In the genomic region with DNA sequence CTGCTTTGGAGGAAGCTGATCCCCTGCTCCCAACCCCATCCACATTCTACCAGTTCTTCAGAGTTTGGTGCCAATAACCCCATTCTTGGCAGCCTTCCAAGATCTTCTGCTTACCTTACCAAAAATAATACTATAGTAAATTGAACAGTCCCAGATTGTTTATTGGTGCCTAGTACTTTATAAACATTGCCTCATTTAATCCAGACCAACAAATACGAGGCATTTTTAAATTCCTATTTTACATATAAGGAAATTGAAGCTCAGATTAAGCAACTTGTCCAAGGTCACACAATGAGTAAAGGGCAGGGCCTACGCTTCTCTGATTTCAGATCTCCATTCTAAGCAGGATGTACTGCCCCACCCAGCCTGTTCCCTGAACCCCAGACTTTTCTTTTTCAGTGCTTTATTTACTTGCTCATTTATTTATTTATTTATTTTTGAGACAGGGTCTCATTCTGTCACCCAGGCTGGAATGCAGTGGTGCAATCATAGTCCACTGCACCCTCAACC, we compare ENCODE assay signal across 19 cellular contexts. TPM values are rescaled to one million over a fixed set of nuclear protein-coding genes. Genes with fewer than 3 reads are reported as not detected.
DNase-seq lines count a peak whose midpoint lies in the region; ATAC-seq and TF ChIP-seq lines count a peak whose summit lies in the region.
"Had no signal": no experiment of that assay in that cellular context is flagged by ENCODE, and none has a peak within 500 bp of the region (broad histone marks: within the 10 kb centered on the region; RNA-seq: fewer than 3 reads in every experiment).

No MANE protein-coding gene starts in this region.

- no peaks in the 10 kb centered on the region for H3K27me3 ChIP-seq in colonic mucosa
- H3K27me3 ChIP-seq: Peyer's patch, uterus had no signal

- no peak overlapping the region for H3K4me3 ChIP-seq in colonic mucosa
- H3K4me3 ChIP-seq: Peyer's patch, smooth muscle cell, uterus had no signal

- no peak for ATAC-seq in HG03045 (IDR thresholded peaks at IDR 0.05; ENCODE audit: unreplicated experiment)

- peak; percentile 57 for DNase-seq in COLO668 (lab: John Stamatoyannopoulos, UW; ENCODE audit: unreplicated experiment)
- DNase-seq in NCI-H1417 (lab: John Stamatoyannopoulos, UW) = peak; percentile 36 to 85 (median 50)
- DNase-seq in NCI-H510A treated with DMSO at 0.1 percent for 48 hours (lab: John Stamatoyannopoulos, UW) = peak; percentile 52
- peak; percentile 56 for DNase-seq in colonic mucosa
- no peak for DNase-seq in activated T-helper 1 cell treated with anti-CD3 and anti-CD28 coated beads, Interleukin-12 subunit alpha, Interleukin-12 subunit beta, Interleukin-2, Interleukin-4 antibody, amounts not matched to agents 30 ng/mL and 10 ng/mL and 1 ng/mL, durations not matched to agents 14 hours and 24 hours and 36 hours (ENCODE audit: low spot score)
- DNase-seq in occipital lobe (lab: John Stamatoyannopoulos, UW) = no peak
- no peak for DNase-seq in activated CD4-positive, alpha-beta T cell treated with anti-CD3 and anti-CD28 coated beads, Interleukin-2, amount 50 U/mL, for 48 hours
- DNase-seq: activated naive CD4-positive, alpha-beta T cell treated with Interleukin-2 at 50 U/mL for 16 hours; AML-193; NCI-H226; stimulated activated naive CD4-positive, alpha-beta T cell; SW 1271; uterus had no signal

- H3K9ac ChIP-seq in colonic mucosa (ENCODE audit: low read depth in 2 of 2, low read length in 2 of 2) = no peak overlapping the region

- no peaks in the 10 kb centered on the region for H3K9me3 Mint-ChIP-seq in activated T-helper 1 cell treated with anti-CD3 and anti-CD28 coated beads, Interleukin-12 subunit alpha, Interleukin-12 subunit beta, Interleukin-2, Interleukin-4 antibody, amounts not matched to agents 30 ng/mL and 10 ng/mL and 1 ng/mL, durations not matched to agents 14 hours and 24 hours and 36 hours
- H3K9me3 Mint-ChIP-seq: H9, IgD-negative memory B cell had no signal

- H3K9me3 ChIP-seq in colonic mucosa = no peaks in the 10 kb centered on the region
- H3K9me3 ChIP-seq: Peyer's patch, uterus had no signal

- H3K27ac Mint-ChIP-seq in activated T-helper 1 cell treated with anti-CD3 and anti-CD28 coated beads, Interleukin-12 subunit alpha, Interleukin-12 subunit beta, Interleukin-2, Interleukin-4 antibody, amounts not matched to agents 30 ng/mL and 10 ng/mL and 1 ng/mL, durations not matched to agents 14 hours and 24 hours and 36 hours = no peak overlapping the region
- H3K27ac Mint-ChIP-seq: H9, IgD-negative memory B cell had no signal

- intact Hi-C loops in colonic mucosa (cut with DNase I) = no loop called here
- intact Hi-C loops in activated T-helper 1 cell treated with anti-CD3 and anti-CD28 coated beads, Interleukin-12 subunit alpha, Interleukin-12 subunit beta, Interleukin-2, Interleukin-4 antibody, amounts not matched to agents 30 ng/mL and 10 ng/mL and 1 ng/mL, durations not matched to agents 14 hours and 24 hours and 36 hours (cut with micrococcal nuclease) = no loop called here

- H3K27me3 Mint-ChIP-seq in activated T-helper 1 cell treated with anti-CD3 and anti-CD28 coated beads, Interleukin-12 subunit alpha, Interleukin-12 subunit beta, Interleukin-2, Interleukin-4 antibody, amounts not matched to agents 30 ng/mL and 10 ng/mL and 1 ng/mL, durations not matched to agents 14 hours and 24 hours and 36 hours (ENCODE audit: insufficient read depth) = peaks cover 18% of the 10 kb centered on the region

- H3K36me3 ChIP-seq in colonic mucosa = no peaks in the 10 kb centered on the region
- H3K36me3 ChIP-seq: Peyer's patch, uterus had no signal

- no peak for TF ChIP-seq CTCF in colonic mucosa (IDR thresholded peaks at IDR 0.05)

- H3K27ac ChIP-seq in colonic mucosa = no peak overlapping the region
- H3K27ac ChIP-seq: uterus had no signal

- no peaks in the 10 kb centered on the region for H3K4me1 Mint-ChIP-seq in activated T-helper 1 cell treated with anti-CD3 and anti-CD28 coated beads, Interleukin-12 subunit alpha, Interleukin-12 subunit beta, Interleukin-2, Interleukin-4 antibody, amounts not matched to agents 30 ng/mL and 10 ng/mL and 1 ng/mL, durations not matched to agents 14 hours and 24 hours and 36 hours (ENCODE audit: low read depth)
- H3K4me1 Mint-ChIP-seq: IgD-negative memory B cell had no signal

- no peak overlapping the region for H3K4me3 Mint-ChIP-seq in activated T-helper 1 cell treated with anti-CD3 and anti-CD28 coated beads, Interleukin-12 subunit alpha, Interleukin-12 subunit beta, Interleukin-2, Interleukin-4 antibody, amounts not matched to agents 30 ng/mL and 10 ng/mL and 1 ng/mL, durations not matched to agents 14 hours and 24 hours and 36 hours
- H3K4me3 Mint-ChIP-seq: H9, IgD-negative memory B cell had no signal

- H3K36me3 Mint-ChIP-seq in activated T-helper 1 cell treated with anti-CD3 and anti-CD28 coated beads, Interleukin-12 subunit alpha, Interleukin-12 subunit beta, Interleukin-2, Interleukin-4 antibody, amounts not matched to agents 30 ng/mL and 10 ng/mL and 1 ng/mL, durations not matched to agents 14 hours and 24 hours and 36 hours (ENCODE audit: low read depth) = no peaks in the 10 kb centered on the region
- H3K36me3 Mint-ChIP-seq: brain had no signal

- no peaks in the 10 kb centered on the region for H3K4me1 ChIP-seq in colonic mucosa
- H3K4me1 ChIP-seq: uterus had no signal

RNA-seq across cellular contexts. Expression of gene FAM222A, which starts 33.0 kb away (rescaled TPM):
- total RNA-seq in colonic mucosa (1 to 10 TPM; 3.9 to 5.5 TPM), occipital lobe (2.5 TPM)
- 2.4 TPM in 2 replicates for total RNA-seq in activated T-helper 1 cell treated with anti-CD3 and anti-CD28 coated beads, Interleukin-12 subunit alpha, Interleukin-12 subunit beta, Interleukin-2, Interleukin-4 antibody, amounts not matched to agents 30 ng/mL and 10 ng/mL and 1 ng/mL, durations not matched to agents 14 hours and 24 hours and 36 hours

Comparison
In these comparisons a context has a peak if more than half of its experiments do, and no peak if none do; other contexts are left out.
1. DNase-seq: peak in COLO668 (single experiment), NCI-H1417 (3 of 3), NCI-H510A treated with DMSO at 0.1 percent for 48 hours (single experiment) and colonic mucosa (single experiment); none in activated T-helper 1 cell treated with anti-CD3 and anti-CD28 coated beads, Interleukin-12 subunit alpha, Interleukin-12 subunit beta, Interleukin-2, Interleukin-4 antibody, amounts not matched to agents 30 ng/mL and 10 ng/mL and 1 ng/mL, durations not matched to agents 14 hours and 24 hours and 36 hours (single experiment), occipital lobe (single experiment) and activated CD4-positive, alpha-beta T cell treated with anti-CD3 and anti-CD28 coated beads, Interleukin-2, amount 50 U/mL, for 48 hours (0 of 2).